Comparison of ENCODE assay signal across 8 cellular contexts in genomic region chr2:168920504-168921157, GRCh38. TPM values are rescaled to one million over a fixed set of nuclear protein-coding genes. Genes with fewer than 3 reads are reported as not detected.
DNase-seq lines count a peak whose midpoint lies in the region; ATAC-seq and TF ChIP-seq lines count a peak whose summit lies in the region.

No MANE protein-coding gene starts in this region.

- no peaks in the 10 kb centered on the region for H3K36me3 ChIP-seq in CD4-positive, CD25-positive, alpha-beta regulatory T cell (ENCODE audit: control insufficient read depth, insufficient read depth, low read length)

- CTCF ChIA-PET in activated CD8-positive, alpha-beta memory T cell treated with anti-CD3 and anti-CD28 coated beads, Interleukin-2, amount 10 ng/mL, durations not matched to agents 7 days and 5 days (lab: Charles Lee), result interaction anchor here (0.9 to 1.8 kb wide), 8 partner anchors 9 to 574 kb away, joined by 3 to 15 read pairs (median 4); no protein-coding TSS in a partner anchor

- intact Hi-C loops in head of caudate nucleus (cut with DNase I), result no loop called here

- H3K27me3 Mint-ChIP-seq in CD4-positive, CD25-positive, alpha-beta regulatory T cell, result peaks cover 38% of the 10 kb centered on the region
- H3K27me3 Mint-ChIP-seq in chondrocyte (ENCODE audit: low read depth) (peaks cover 6% of the 10 kb centered on the region), nephron (ENCODE audit: low read depth) (peaks cover 10% of the 10 kb centered on the region)
- peaks cover 34% of the 10 kb centered on the region for H3K27me3 Mint-ChIP-seq in activated CD8-positive, alpha-beta memory T cell treated with anti-CD3 and anti-CD28 coated beads, Interleukin-2, amount 10 ng/mL, durations not matched to agents 7 days and 5 days

- H3K4me1 ChIP-seq in CD4-positive, CD25-positive, alpha-beta regulatory T cell (ENCODE audit: control insufficient read depth, insufficient read depth, low read length, poor library complexity, severe bottlenecking), result no peaks in the 10 kb centered on the region

- peak in 2 of 3 donors; percentile 43 to 55 for DNase-seq in CD4-positive, CD25-positive, alpha-beta regulatory T cell
- DNase-seq in HCEC 1CT (peak; percentile 47), NCI-H69 (lab: John Stamatoyannopoulos, UW) (peak; percentile 54), chondrocyte (ENCODE audit: low spot score) (no peak), head of caudate nucleus (no peak), NCI-H524 treated with DMSO at 0.1 percent for 48 hours (lab: John Stamatoyannopoulos, UW) (no peak)
- DNase-seq in activated CD8-positive, alpha-beta memory T cell treated with anti-CD3 and anti-CD28 coated beads, Interleukin-2, amount 10 ng/mL, durations not matched to agents 7 days and 5 days, result no peak

- no peak overlapping the region for H3K27ac Mint-ChIP-seq in CD4-positive, CD25-positive, alpha-beta regulatory T cell
- H3K27ac Mint-ChIP-seq in chondrocyte (ENCODE audit: unreplicated experiment), result no peak overlapping the region
- H3K27ac Mint-ChIP-seq in nephron, result no peak overlapping the region
- H3K27ac Mint-ChIP-seq in activated CD8-positive, alpha-beta memory T cell treated with anti-CD3 and anti-CD28 coated beads, Interleukin-2, amount 10 ng/mL, durations not matched to agents 7 days and 5 days, result no peak overlapping the region

- H3K27ac ChIP-seq in CD4-positive, CD25-positive, alpha-beta regulatory T cell (ENCODE audit: insufficient read depth, low read length, poor library complexity, severe bottlenecking), result no peak overlapping the region

- H3K27me3 ChIP-seq in CD4-positive, CD25-positive, alpha-beta regulatory T cell (ENCODE audit: control insufficient read depth, insufficient read depth, low read length), result peaks cover 3% of the 10 kb centered on the region

- H3K36me3 Mint-ChIP-seq in CD4-positive, CD25-positive, alpha-beta regulatory T cell, result no peaks in the 10 kb centered on the region
- H3K36me3 Mint-ChIP-seq in chondrocyte (ENCODE audit: low read depth), result peaks cover 3% of the 10 kb centered on the region
- H3K36me3 Mint-ChIP-seq in nephron (ENCODE audit: low read depth), result no peaks in the 10 kb centered on the region
- no peaks in the 10 kb centered on the region for H3K36me3 Mint-ChIP-seq in activated CD8-positive, alpha-beta memory T cell treated with anti-CD3 and anti-CD28 coated beads, Interleukin-2, amount 10 ng/mL, durations not matched to agents 7 days and 5 days

- peaks cover 1 to 2% of the 10 kb centered on the region in 2 experiments for H3K9me3 ChIP-seq in CD4-positive, CD25-positive, alpha-beta regulatory T cell (ENCODE audit: control insufficient read depth in 2 of 2, low read length in 2 of 2)

- TF ChIP-seq CTCF in chondrocyte (IDR thresholded peaks at IDR 0.05) (peak; percentile 86), nephron (IDR thresholded peaks at IDR 0.05; ENCODE audit: unreplicated experiment in 3 of 3) (peak; percentile 29 to 58 (median 46))

- ATAC-seq in CD4-positive, CD25-positive, alpha-beta regulatory T cell (ENCODE audit: low read depth in 2 of 2), result no peak
- no peak for ATAC-seq in activated CD8-positive, alpha-beta memory T cell treated with anti-CD3 and anti-CD28 coated beads, Interleukin-2, amount 10 ng/mL, durations not matched to agents 7 days and 5 days

- no peak overlapping the region for H3K4me3 Mint-ChIP-seq in CD4-positive, CD25-positive, alpha-beta regulatory T cell
- no peak overlapping the region for H3K4me3 Mint-ChIP-seq in chondrocyte (ENCODE audit: unreplicated experiment)
- no peak overlapping the region for H3K4me3 Mint-ChIP-seq in nephron
- no peak overlapping the region for H3K4me3 Mint-ChIP-seq in activated CD8-positive, alpha-beta memory T cell treated with anti-CD3 and anti-CD28 coated beads, Interleukin-2, amount 10 ng/mL, durations not matched to agents 7 days and 5 days

- no peak overlapping the region for H3K4me3 ChIP-seq in CD4-positive, CD25-positive, alpha-beta regulatory T cell (ENCODE audit: low read depth, low read length)

- H3K4me1 Mint-ChIP-seq in CD4-positive, CD25-positive, alpha-beta regulatory T cell, result peaks cover 0 to 11% (median 6%) of the 10 kb centered on the region in 4 donors
- H3K4me1 Mint-ChIP-seq in chondrocyte (ENCODE audit: low read depth) (no peaks in the 10 kb centered on the region), nephron (no peaks in the 10 kb centered on the region)
- H3K4me1 Mint-ChIP-seq in activated CD8-positive, alpha-beta memory T cell treated with anti-CD3 and anti-CD28 coated beads, Interleukin-2, amount 10 ng/mL, durations not matched to agents 7 days and 5 days, result peaks cover 8% of the 10 kb centered on the region

- H3K9me3 Mint-ChIP-seq in CD4-positive, CD25-positive, alpha-beta regulatory T cell, result no peaks in the 10 kb centered on the region
- no peaks in the 10 kb centered on the region for H3K9me3 Mint-ChIP-seq in chondrocyte (ENCODE audit: low read depth)
- no peaks in the 10 kb centered on the region for H3K9me3 Mint-ChIP-seq in nephron
- no peaks in the 10 kb centered on the region for H3K9me3 Mint-ChIP-seq in activated CD8-positive, alpha-beta memory T cell treated with anti-CD3 and anti-CD28 coated beads, Interleukin-2, amount 10 ng/mL, durations not matched to agents 7 days and 5 days (ENCODE audit: low read depth)

RNA-seq across cellular contexts. Expression of gene G6PC2, which starts 19.5 kb away (rescaled TPM):
- not detected for total RNA-seq in CD4-positive, CD25-positive, alpha-beta regulatory T cell
- polyA plus RNA-seq in CD4-positive, CD25-positive, alpha-beta regulatory T cell, result not detected
- total RNA-seq in chondrocyte, result not detected in 3 replicates
- not detected for total RNA-seq in activated CD8-positive, alpha-beta memory T cell treated with anti-CD3 and anti-CD28 coated beads, Interleukin-2, amount 10 ng/mL, durations not matched to agents 7 days and 5 days

RNA-seq across cellular contexts. Expression of gene SPC25, which starts 30.4 kb away (rescaled TPM):
- total RNA-seq in CD4-positive, CD25-positive, alpha-beta regulatory T cell, result 0.96 TPM
- 1 to 10 TPM in 1 of 4 donors, under 1 TPM in 3; 0.24 to 1.2 (median 0.44) TPM for polyA plus RNA-seq in CD4-positive, CD25-positive, alpha-beta regulatory T cell
- total RNA-seq in chondrocyte, result 2.8 to 5.2 TPM (median 4.1 TPM) in 3 replicates
- 10 to 100 TPM; 40.1 to 42.1 TPM for total RNA-seq in activated CD8-positive, alpha-beta memory T cell treated with anti-CD3 and anti-CD28 coated beads, Interleukin-2, amount 10 ng/mL, durations not matched to agents 7 days and 5 days

Comparison
In these comparisons a context has a peak if more than half of its experiments do, and no peak if none do; other contexts are left out.
1. DNase-seq: peak in CD4-positive, CD25-positive, alpha-beta regulatory T cell (2 of 3), HCEC 1CT (single experiment) and NCI-H69 (single experiment); none in chondrocyte (single experiment), activated CD8-positive, alpha-beta memory T cell treated with anti-CD3 and anti-CD28 coated beads, Interleukin-2, amount 10 ng/mL, durations not matched to agents 7 days and 5 days (single experiment), head of caudate nucleus (0 of 42) and NCI-H524 treated with DMSO at 0.1 percent for 48 hours (single experiment).